ENCODE assay signal across 18 cellular contexts in the genomic region with DNA sequence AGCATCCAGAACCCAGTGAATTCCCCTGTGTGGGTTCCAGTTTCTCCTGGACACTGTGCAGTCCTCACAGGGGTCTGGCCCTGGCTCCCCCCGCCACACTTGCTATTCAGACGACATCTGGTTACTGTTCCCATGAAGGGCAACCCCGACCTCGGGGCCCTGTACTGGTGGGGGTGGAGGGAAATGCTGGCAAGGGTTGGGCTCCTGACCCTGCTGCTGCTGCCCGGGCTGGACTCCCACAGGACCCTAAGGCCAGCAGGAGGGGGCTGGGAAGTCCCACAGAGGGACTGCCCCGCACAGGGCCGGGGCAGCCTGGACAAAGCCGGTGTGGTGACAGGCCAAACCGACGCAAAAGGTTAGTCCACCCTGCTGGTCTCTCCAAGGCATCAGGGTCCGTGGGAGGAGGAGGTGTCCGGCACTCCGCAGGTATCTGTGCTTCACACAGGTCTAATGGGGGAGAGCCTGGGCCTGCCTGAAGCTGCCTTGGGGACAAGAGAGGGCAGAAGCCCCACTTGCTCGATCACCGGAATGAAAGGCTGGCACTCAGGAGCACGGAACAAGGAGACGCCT. TPM values are rescaled to one million over a fixed set of nuclear protein-coding genes. Genes with fewer than 3 reads are reported as not detected.
DNase-seq lines count a peak whose midpoint lies in the region; ATAC-seq and TF ChIP-seq lines count a peak whose summit lies in the region.
"Had no signal": no experiment of that assay in that cellular context is flagged by ENCODE, and none has a peak within 500 bp of the region (broad histone marks: within the 10 kb centered on the region; RNA-seq: fewer than 3 reads in every experiment).

No MANE protein-coding gene starts in this region.

- H3K9me3 ChIP-seq in mesenchymal stem cell (ENCODE audit: control insufficient read depth, low read length) (no peaks in the 10 kb centered on the region), psoas muscle (no peaks in the 10 kb centered on the region)
- peaks cover 6% of the 10 kb centered on the region for H3K9me3 ChIP-seq in CD8-positive, alpha-beta memory T cell (ENCODE audit: low read length)

- no peaks in the 10 kb centered on the region for H3K79me1 ChIP-seq in mesenchymal stem cell (replicated peaks; ENCODE audit: low read length, poor library complexity, severe bottlenecking)

- peak overlapping the region; percentile 50 for H2BK5ac ChIP-seq in mesenchymal stem cell (ENCODE audit: low read depth, low read length, poor library complexity, severe bottlenecking)

- peak overlapping the region; percentile 86 to 92 for H3K18ac ChIP-seq in mesenchymal stem cell (ENCODE audit: low read depth in 1 of 2, low read length in 2 of 2)

- H3K36me3 ChIP-seq in mesenchymal stem cell (ENCODE audit: control insufficient read depth in 1 of 2, insufficient read depth in 2 of 2, low read depth in 1 of 2, low read length in 2 of 2) (peaks cover 0 to 5% of the 10 kb centered on the region in 2 experiments), psoas muscle (ENCODE audit: insufficient read depth in 1 of 2, low read depth in 1 of 2) (no peaks in the 10 kb centered on the region)
- H3K36me3 ChIP-seq in CD8-positive, alpha-beta memory T cell (ENCODE audit: insufficient read depth, low read length): no peaks in the 10 kb centered on the region
- H3K36me3 ChIP-seq: brain microvascular endothelial cell had no signal

- WGBS in mesenchymal stem cell: 77% methylated on average over 17 of the region's 17 CpGs
- 46 to 62% (median 50%) methylated on average over 14 to 17 of the region's 17 CpGs for WGBS in psoas muscle, 3 donors

- CTCF ChIA-PET in CD8-positive, alpha-beta memory T cell (lab: Charles Lee): no interaction called here

- H3K4ac ChIP-seq in mesenchymal stem cell (ENCODE audit: low read depth in 1 of 2, low read length in 2 of 2): peak overlapping the region; percentile 84 to 85

- peaks cover 0 to 5% of the 10 kb centered on the region in 2 experiments for H3K27me3 ChIP-seq in mesenchymal stem cell (ENCODE audit: control insufficient read depth in 1 of 2, insufficient read depth in 1 of 2, low read length in 2 of 2)
- H3K27me3 ChIP-seq in psoas muscle (ENCODE audit: insufficient read depth in 3 of 3, low read length in 2 of 3): no peaks in the 10 kb centered on the region
- H3K27me3 ChIP-seq in CD8-positive, alpha-beta memory T cell (ENCODE audit: insufficient read depth, low read length, poor library complexity, severe bottlenecking): no peaks in the 10 kb centered on the region
- H3K27me3 ChIP-seq: brain microvascular endothelial cell had no signal

- no peak overlapping the region for H3K9ac ChIP-seq in mesenchymal stem cell (ENCODE audit: low read length)

- no peak overlapping the region for H3K4me3 Mint-ChIP-seq in CD8-positive, alpha-beta memory T cell
- H3K4me3 Mint-ChIP-seq: stimulated activated naive CD8-positive, alpha-beta T cell treated with anti-CD3 and anti-CD28 coated beads, Interleukin-15, Interleukin-2, amounts not matched to agents 100 ng/mL and 50 ng/mL, for 24 hours had no signal

- peaks cover 4 to 9% (median 7%) of the 10 kb centered on the region in 5 donors for H3K9me3 Mint-ChIP-seq in CD8-positive, alpha-beta memory T cell

- peak overlapping the region; percentile 100 for H2BK15ac ChIP-seq in mesenchymal stem cell (ENCODE audit: low read depth, poor library complexity, severe bottlenecking)

- H3K4me3 ChIP-seq in mesenchymal stem cell (ENCODE audit: insufficient read depth in 1 of 2, low read depth in 1 of 2, low read length in 2 of 2): no peak overlapping the region
- no peak overlapping the region for H3K4me3 ChIP-seq in psoas muscle
- H3K4me3 ChIP-seq in CD8-positive, alpha-beta memory T cell (ENCODE audit: low read length): no peak overlapping the region

- H2BK120ac ChIP-seq in mesenchymal stem cell (ENCODE audit: low read depth, low read length): peak overlapping the region; percentile 51

- no peak for TF ChIP-seq CTCF in psoas muscle (IDR thresholded peaks at IDR 0.05)

- H4K91ac ChIP-seq in mesenchymal stem cell (ENCODE audit: low read length): peak overlapping the region; percentile 98

- ATAC-seq in psoas muscle (peak in 3 of 4 donors; percentile 5 to 33 (median 10)), GM21786 (IDR thresholded peaks at IDR 0.05; ENCODE audit: unreplicated experiment) (no peak), HG03571 (IDR thresholded peaks at IDR 0.05; ENCODE audit: unreplicated experiment) (no peak)
- ATAC-seq: esophagus mucosa had no signal

- no peak overlapping the region for H3K4me2 ChIP-seq in mesenchymal stem cell (ENCODE audit: low read length, poor library complexity, severe bottlenecking)

- POLR2A ChIA-PET in CD8-positive, alpha-beta memory T cell (lab: Charles Lee): no interaction called here

- H2AFZ ChIP-seq in mesenchymal stem cell (ENCODE audit: low read depth, low read length): peak overlapping the region; percentile 60

- peaks cover 0 to 3% of the 10 kb centered on the region in 2 donors for H3K27me3 Mint-ChIP-seq in CD8-positive, alpha-beta memory T cell
- H3K27me3 Mint-ChIP-seq: stimulated activated naive CD8-positive, alpha-beta T cell treated with anti-CD3 and anti-CD28 coated beads, Interleukin-15, Interleukin-2, amounts not matched to agents 100 ng/mL and 50 ng/mL, for 24 hours had no signal

- no peaks in the 10 kb centered on the region for H3K4me1 Mint-ChIP-seq in CD8-positive, alpha-beta memory T cell

- intact Hi-C loops in psoas muscle (cut with DNase I): no loop called here

- no peak overlapping the region for H3K23ac ChIP-seq in mesenchymal stem cell (ENCODE audit: low read length in 2 of 2)

- H3K27ac ChIP-seq in mesenchymal stem cell (ENCODE audit: low read length, poor library complexity, severe bottlenecking) (no peak overlapping the region), psoas muscle (no peak overlapping the region)
- H3K27ac ChIP-seq in CD8-positive, alpha-beta memory T cell (ENCODE audit: low read depth, low read length): no peak overlapping the region
- H3K27ac ChIP-seq: brain microvascular endothelial cell had no signal

- H2AK5ac ChIP-seq in mesenchymal stem cell (ENCODE audit: low read length, severe bottlenecking): peak overlapping the region; percentile 98

- peak overlapping the region; percentile 96 to 97 for H2BK12ac ChIP-seq in mesenchymal stem cell (ENCODE audit: low read length in 2 of 2)

- DNase-seq in ELF-1 (ENCODE audit: low read depth, low spot score): peak; percentile 27
- DNase-seq in amniotic epithelial cell (ENCODE audit: low read depth): peak; percentile 27
- no peak for DNase-seq in mesenchymal stem cell
- DNase-seq in psoas muscle: no peak
- DNase-seq in NCI-H1417 treated with DMSO at 0.1 percent for 48 hours (lab: John Stamatoyannopoulos, UW): no peak
- no peak for DNase-seq in CD8-positive, alpha-beta memory T cell
- DNase-seq: activated CD8-positive, alpha-beta memory T cell treated with anti-CD3 and anti-CD28 coated beads, Interleukin-2, amount 50 U/mL, for 4 hours; activated naive CD4-positive, alpha-beta T cell treated with Interleukin-2 at 50 U/mL for 16 hours; brain microvascular endothelial cell; GOT3; Karpas-422; NCI-H1105 treated with DMSO at 0.1 percent for 48 hours; posterior cingulate gyrus; SHP77 treated with DMSO at 0.1 percent for 48 hours had no signal

- peak overlapping the region in 1 of 8 donors; percentile 87 for H3K27ac Mint-ChIP-seq in CD8-positive, alpha-beta memory T cell
- H3K27ac Mint-ChIP-seq: stimulated activated naive CD8-positive, alpha-beta T cell treated with anti-CD3 and anti-CD28 coated beads, Interleukin-15, Interleukin-2, amounts not matched to agents 100 ng/mL and 50 ng/mL, for 24 hours had no signal

- peaks cover 0 to 7% (median 2%) of the 10 kb centered on the region in 3 donors for H3K36me3 Mint-ChIP-seq in CD8-positive, alpha-beta memory T cell

- H3K4me1 ChIP-seq in mesenchymal stem cell (ENCODE audit: control insufficient read depth, insufficient read depth, low read depth, low read length) (peaks cover 23% of the 10 kb centered on the region), psoas muscle (no peaks in the 10 kb centered on the region)
- H3K4me1 ChIP-seq in CD8-positive, alpha-beta memory T cell (ENCODE audit: insufficient read depth, low read length): no peaks in the 10 kb centered on the region

- peak overlapping the region in 1 of 2 experiments; percentile 55 for H3K14ac ChIP-seq in mesenchymal stem cell (ENCODE audit: low read length in 2 of 2)

- peak overlapping the region; percentile 81 for H4K8ac ChIP-seq in mesenchymal stem cell (ENCODE audit: low read length)

RNA-seq across cellular contexts. Expression of gene CPA1, which starts 0.7 kb away (rescaled TPM):
- polyA plus RNA-seq in mesenchymal stem cell (2013, experiment 1 of 2): 0.12 TPM
- 0.29 TPM for polyA plus RNA-seq in mesenchymal stem cell (2013, experiment 2 of 2)
- total RNA-seq in psoas muscle: 1 to 10 TPM in 3 of 4 donors, under 1 TPM in 1; 0.52 to 4.6 (median 1.3) TPM
- polyA plus RNA-seq in psoas muscle: 1 to 10 TPM in 1 of 3 donors, under 1 TPM in 2; 0.18 to 1.0 (median 0.56) TPM
- not detected for total RNA-seq in CD8-positive, alpha-beta memory T cell
- polyA plus RNA-seq in CD8-positive, alpha-beta memory T cell: not detected
- total RNA-seq: esophagus mucosa had no signal

RNA-seq across cellular contexts. Expression of gene CPA5, which starts 35.0 kb away (rescaled TPM):
- polyA plus RNA-seq in mesenchymal stem cell (2013, experiment 1 of 2): 0.26 TPM
- 0.14 TPM for polyA plus RNA-seq in mesenchymal stem cell (2013, experiment 2 of 2)
- total RNA-seq in psoas muscle: 1 to 10 TPM in 2 of 4 donors, under 1 TPM in 1, not detected in 1; 0.73 to 5.2 (median 1.7) TPM
- polyA plus RNA-seq in psoas muscle: 1 to 10 TPM in 1 of 3 donors, under 1 TPM in 2; 0.42 to 1.3 (median 0.48) TPM
- total RNA-seq in CD8-positive, alpha-beta memory T cell: 1 to 10 TPM; 1.0 to 2.0 TPM
- polyA plus RNA-seq in CD8-positive, alpha-beta memory T cell: 30.5 TPM
- total RNA-seq: esophagus mucosa had no signal

Comparison
In these comparisons a context has a peak if more than half of its experiments do, and no peak if none do; other contexts are left out.
1. DNase-seq: peak in ELF-1 (single experiment) and amniotic epithelial cell (single experiment); none in mesenchymal stem cell (single experiment), psoas muscle (0 of 2), NCI-H1417 treated with DMSO at 0.1 percent for 48 hours (single experiment) and CD8-positive, alpha-beta memory T cell (0 of 5).
2. ATAC-seq: peak in psoas muscle (3 of 4); none in GM21786 (single experiment) and HG03571 (single experiment).